Comparison of ENCODE assay signal across 1 cellular context in the genomic region with DNA sequence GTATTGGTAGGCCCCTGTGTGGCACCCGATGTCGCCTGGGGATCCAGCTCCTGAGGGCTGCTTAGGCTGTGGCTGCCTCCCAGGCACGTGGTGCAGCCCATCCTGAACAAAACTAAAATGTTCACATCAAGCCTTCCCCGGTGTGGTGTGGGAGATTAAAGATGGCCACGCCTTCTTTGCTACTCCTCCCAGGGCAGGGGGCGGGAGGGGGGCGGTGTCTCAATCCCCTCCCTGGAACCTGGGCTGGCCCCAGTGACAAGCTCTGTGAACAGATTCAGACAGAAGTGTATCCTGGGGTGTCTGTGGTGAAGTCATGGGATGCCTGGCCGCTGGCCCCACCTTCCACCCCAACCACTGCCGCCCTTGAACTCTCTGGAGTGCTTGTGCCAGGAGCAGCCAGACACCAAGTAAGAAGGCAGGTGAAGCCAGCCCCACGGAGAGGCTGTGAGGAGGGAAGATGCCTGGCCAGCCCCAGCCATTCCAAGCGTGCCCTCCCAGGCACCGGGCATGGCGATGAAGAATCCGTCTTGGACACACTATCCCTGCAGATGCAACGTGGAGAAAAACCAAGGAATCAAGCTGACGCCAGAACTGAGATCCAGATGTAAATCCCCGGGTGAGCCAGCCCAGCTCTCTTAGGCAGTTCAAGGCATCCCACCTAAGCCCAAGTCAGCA.
TF ChIP-seq lines count a peak whose summit lies in the region.

No MANE protein-coding gene starts in this region.

TF ChIP-seq in H1, 55 proteins besides CTCF, POLR2A, EP300 and RAD21:
- no peak for TF ChIP-seq CTBP2 (IDR thresholded peaks at IDR 0.05; ENCODE audit: borderline replicate concordance, insufficient read depth, insufficient read length, low read length)
- TF ChIP-seq SAP30 (IDR thresholded peaks at IDR 0.05; ENCODE audit: insufficient read depth, insufficient replicate concordance, low read length): no peak
- no peak for TF ChIP-seq YY1 (IDR thresholded peaks at IDR 0.05; ENCODE audit: low read depth, low read length)
- no peak for TF ChIP-seq SP4 (IDR thresholded peaks at IDR 0.05; ENCODE audit: low read length)
- TF ChIP-seq, protein P1, sequence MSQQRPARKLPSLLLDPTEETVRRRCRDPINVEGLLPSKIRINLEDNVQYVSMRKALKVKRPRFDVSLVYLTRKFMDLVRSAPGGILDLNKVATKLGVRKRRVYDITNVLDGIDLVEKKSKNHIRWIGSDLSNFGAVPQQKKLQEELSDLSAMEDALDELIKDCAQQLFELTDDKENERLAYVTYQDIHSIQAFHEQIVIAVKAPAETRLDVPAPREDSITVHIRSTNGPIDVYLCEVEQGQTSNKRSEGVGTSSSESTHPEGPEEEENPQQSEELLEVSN (IDR thresholded peaks at IDR 0.05): no peak
- no peak for TF ChIP-seq ZNF274 (IDR thresholded peaks at IDR 0.05; ENCODE audit: borderline replicate concordance, extremely low read depth, low read length)
- TF ChIP-seq PHF8 (conservative IDR thresholded peaks at IDR 0.05; ENCODE audit: low read depth, low read length): no peak
- TF ChIP-seq HDAC2 (IDR thresholded peaks at IDR 0.05; ENCODE audit: borderline replicate concordance in 1 of 2, low read depth in 2 of 2, low read length in 2 of 2): no peak
- TF ChIP-seq NRF1 (IDR thresholded peaks at IDR 0.05; ENCODE audit: low read depth, low read length): no peak
- TF ChIP-seq JUND (IDR thresholded peaks at IDR 0.05; ENCODE audit: low read length): no peak
- no peak for TF ChIP-seq CBX5 (IDR thresholded peaks at IDR 0.05; ENCODE audit: low read depth, low read length)
- no peak for TF ChIP-seq TAF1 (IDR thresholded peaks at IDR 0.05; ENCODE audit: low read depth, low read length)
- TF ChIP-seq ASH2L (IDR thresholded peaks at IDR 0.05; ENCODE audit: low read length): no peak
- TF ChIP-seq CEBPB (IDR thresholded peaks at IDR 0.05; ENCODE audit: low read depth, low read length): no peak
- no peak for TF ChIP-seq SIX5 (IDR thresholded peaks at IDR 0.05; ENCODE audit: low read depth, low read length)
- TF ChIP-seq, protein P2, sequence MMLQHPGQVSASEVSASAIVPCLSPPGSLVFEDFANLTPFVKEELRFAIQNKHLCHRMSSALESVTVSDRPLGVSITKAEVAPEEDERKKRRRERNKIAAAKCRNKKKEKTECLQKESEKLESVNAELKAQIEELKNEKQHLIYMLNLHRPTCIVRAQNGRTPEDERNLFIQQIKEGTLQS (IDR thresholded peaks at IDR 0.05; ENCODE audit: insufficient read depth, low read depth, low read length): no peak
- TF ChIP-seq CBX8 (IDR thresholded peaks at IDR 0.05; ENCODE audit: borderline replicate concordance, low read depth, low read length): no peak
- TF ChIP-seq RNF2 (IDR thresholded peaks at IDR 0.05; ENCODE audit: borderline replicate concordance, low read depth, low read length, missing control alignments, poor library complexity, severe bottlenecking): no peak
